Comparison of ENCODE assay signal across 8 cellular contexts in genomic region chr1:155176544-155177071, GRCh38. TPM values are rescaled to one million over a fixed set of nuclear protein-coding genes. Genes with fewer than 3 reads are reported as not detected.
DNase-seq lines count a peak whose midpoint lies in the region; ATAC-seq and TF ChIP-seq lines count a peak whose summit lies in the region.

No MANE protein-coding gene starts in this region.

- peaks cover 11% of the 10 kb centered on the region for H3K36me3 Mint-ChIP-seq in HFFc6 (ENCODE audit: low read depth)

- peaks cover 33% of the 10 kb centered on the region for H3K4me1 Mint-ChIP-seq in HFFc6 (ENCODE audit: low read depth)

- H3K4me3 ChIP-seq in choroid plexus epithelial cell (ENCODE audit: low read depth, low read length) (no peak overlapping the region), left lung (no peak overlapping the region)

- H3K9me3 ChIP-seq in left lung = no peaks in the 10 kb centered on the region

- peak; percentile 73 for ATAC-seq in left lung
- ATAC-seq in GM21367 (IDR thresholded peaks at IDR 0.05; ENCODE audit: unreplicated experiment) = no peak

- no peak overlapping the region for H3K4me3 Mint-ChIP-seq in HFFc6

- peaks cover 0 to 19% of the 10 kb centered on the region in 2 donors for H3K27me3 ChIP-seq in left lung

- peak; percentile 97 for TF ChIP-seq CTCF in HFFc6 (IDR thresholded peaks at IDR 0.05)
- peak; percentile 94 for TF ChIP-seq CTCF in choroid plexus epithelial cell (conservative IDR thresholded peaks at IDR 0.05; ENCODE audit: low read depth, low read length)
- peak; percentile 96 to 98 for TF ChIP-seq CTCF in left lung (IDR thresholded peaks at IDR 0.05)

- peaks cover 11 to 60% of the 10 kb centered on the region in 2 donors for H3K4me1 ChIP-seq in left lung

- intact Hi-C loops in left lung (cut with DNase I) = no loop called here

- peaks cover 2% of the 10 kb centered on the region; the same call in 1 of the 2 replicates for H3K27me3 Mint-ChIP-seq in HFFc6 (ENCODE audit: insufficient read depth)

- no peak overlapping the region for H3K27ac Mint-ChIP-seq in HFFc6

- peak overlapping the region; percentile 15 to 24 for H3K27ac ChIP-seq in left lung

- H3K9me3 Mint-ChIP-seq in HFFc6 = no peaks in the 10 kb centered on the region

- DNase-seq in C1 segment of cervical spinal cord (lab: John Stamatoyannopoulos, UW) (peak in 11 of 14 donors; percentile 30 to 77 (median 64)), HFFc6 (peak; percentile 60), NCI-H748 (lab: John Stamatoyannopoulos, UW; ENCODE audit: unreplicated experiment) (peak; percentile 75), choroid plexus epithelial cell (ENCODE audit: low read depth) (peak; percentile 75), left lung (peak; percentile 86 to 92)
- DNase-seq in activated CD4-positive, alpha-beta T cell treated with anti-CD3 and anti-CD28 coated beads for 4 hours = peak; percentile 77 to 88
- DNase-seq in stimulated activated CD4-positive, alpha-beta T cell treated with anti-CD3 and anti-CD28 coated beads, TNF-alpha, amount 100 ng/mL, for 24 hours (ENCODE audit: low read depth in 3 of 3) = peak; percentile 73 to 85 (median 81)

- no peaks in the 10 kb centered on the region for H3K36me3 ChIP-seq in left lung

RNA-seq across cellular contexts. Expression of gene TRIM46, which starts 3.0 kb away (rescaled TPM):
- total RNA-seq in HFFc6 (2021; fragmentation: NEBNext Ultra II Directional; extraction: Animal tissue kit (Norgen Biotek cat#: 25700)) = 1 to 10 TPM; 5.1 to 7.1 (median 6.1) TPM
- total RNA-seq in left lung = under 1 TPM; 0.45 to 0.73 TPM

RNA-seq across cellular contexts. Expression of gene KRTCAP2, which starts 3.5 kb away (rescaled TPM):
- 100 to 1,000 TPM; 231 to 351 (median 285) TPM for total RNA-seq in HFFc6 (2021; fragmentation: NEBNext Ultra II Directional; extraction: Animal tissue kit (Norgen Biotek cat#: 25700))
- 100 to 1,000 TPM; 176 to 184 TPM for total RNA-seq in left lung

RNA-seq across cellular contexts. Expression of gene THBS3, which starts 31.1 kb away (rescaled TPM):
- 10 to 100 TPM; 13.9 to 20.3 (median 16.9) TPM for total RNA-seq in HFFc6 (2021; fragmentation: NEBNext Ultra II Directional; extraction: Animal tissue kit (Norgen Biotek cat#: 25700))
- 10 to 100 TPM; 30.6 to 41.8 TPM for total RNA-seq in left lung

RNA-seq across cellular contexts. Expression of gene MTX1, which starts 31.9 kb away (rescaled TPM):
- total RNA-seq in HFFc6 (2021; fragmentation: NEBNext Ultra II Directional; extraction: Animal tissue kit (Norgen Biotek cat#: 25700)) = 10 to 100 TPM; 49.8 to 55.4 (median 51.5) TPM
- total RNA-seq in left lung = 10 to 100 TPM; 30.2 to 45.5 TPM

RNA-seq across cellular contexts. Expression of gene DPM3, which starts 36.3 kb away (rescaled TPM):
- 100 to 1,000 TPM in 1 of 6 experiments, 10 to 100 TPM in 5; 66.2 to 110 (median 86.2) TPM for total RNA-seq in HFFc6 (2021; fragmentation: NEBNext Ultra II Directional; extraction: Animal tissue kit (Norgen Biotek cat#: 25700))
- 10 to 100 TPM; 63.1 to 91.0 TPM for total RNA-seq in left lung
